ENCODE assay signal across 1 cellular context in the genomic region with DNA sequence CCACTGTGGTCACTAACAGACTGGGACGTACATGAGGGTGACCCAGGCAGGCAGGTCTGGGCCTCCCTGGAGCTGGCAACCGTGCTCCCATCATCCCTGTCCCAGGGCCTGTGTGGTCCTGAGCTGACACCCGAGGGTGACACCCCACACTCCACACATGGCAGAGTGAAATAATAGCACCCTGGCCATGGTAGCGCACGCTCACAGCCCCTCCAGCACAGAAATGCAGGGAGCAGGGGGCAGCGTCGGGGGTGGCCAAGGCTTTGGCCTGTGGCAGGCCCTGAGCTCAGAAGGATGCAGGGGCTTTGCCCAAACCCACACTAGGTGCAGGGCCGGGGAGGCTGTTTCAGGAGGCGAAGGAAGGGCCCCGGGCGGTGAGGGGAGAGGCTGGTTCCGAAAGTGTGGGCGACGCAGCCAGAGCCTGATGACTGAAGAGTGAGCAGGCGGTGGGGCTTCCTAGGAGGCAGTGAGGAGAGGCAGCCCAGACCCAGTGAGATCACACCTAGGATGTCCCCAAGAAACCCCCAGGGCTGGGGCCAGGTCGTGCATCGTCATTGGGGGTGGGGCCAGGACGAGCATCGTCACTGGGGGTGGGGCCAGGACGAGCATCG.
A peak's percentile ranks its signal among the peaks of the same experiment; 100 is the strongest.
TF ChIP-seq lines count a peak whose summit lies in the region.

No MANE protein-coding gene starts in this region.

TF ChIP-seq in HEK293, 187 proteins besides CTCF, POLR2A, EP300 and RAD21 (continued from another document):
- TF ChIP-seq ELK4 (IDR thresholded peaks at IDR 0.05; ENCODE audit: borderline replicate concordance, low read depth, low read length) (no peak), ZNF423 (tag by site-specific recombination; IDR thresholded peaks at IDR 0.05) (peak; percentile 74; the same call in 1 of the 2 replicates), ZNF274 (IDR thresholded peaks at IDR 0.05; ENCODE audit: low read length) (no peak), ZNF274 (tag by site-specific recombination; IDR thresholded peaks at IDR 0.05; ENCODE audit: borderline replicate concordance) (no peak), ZFP69B (tag by site-specific recombination; IDR thresholded peaks at IDR 0.05) (peak; percentile 72), KLF1 (tag by site-specific recombination; IDR thresholded peaks at IDR 0.05) (0 out of 2 replicates have a peak, but pooled peaks have one; percentile 13), EGR2 (tag by site-specific recombination; IDR thresholded peaks at IDR 0.05; ENCODE audit: low read depth) (peak; percentile 72), ZNF148 (tag by site-specific recombination; IDR thresholded peaks at IDR 0.05; ENCODE audit: borderline replicate concordance) (no peak), ZNF549 (tag by site-specific recombination; IDR thresholded peaks at IDR 0.05) (no peak), ZNF214 (tag by site-specific recombination; IDR thresholded peaks at IDR 0.05; ENCODE audit: borderline replicate concordance) (no peak), ZNF223 (tag by site-specific recombination; IDR thresholded peaks at IDR 0.05) (peak; percentile 76), ZNF792 (tag by site-specific recombination; IDR thresholded peaks at IDR 0.05) (no peak)
- TF ChIP-seq, protein P1, sequence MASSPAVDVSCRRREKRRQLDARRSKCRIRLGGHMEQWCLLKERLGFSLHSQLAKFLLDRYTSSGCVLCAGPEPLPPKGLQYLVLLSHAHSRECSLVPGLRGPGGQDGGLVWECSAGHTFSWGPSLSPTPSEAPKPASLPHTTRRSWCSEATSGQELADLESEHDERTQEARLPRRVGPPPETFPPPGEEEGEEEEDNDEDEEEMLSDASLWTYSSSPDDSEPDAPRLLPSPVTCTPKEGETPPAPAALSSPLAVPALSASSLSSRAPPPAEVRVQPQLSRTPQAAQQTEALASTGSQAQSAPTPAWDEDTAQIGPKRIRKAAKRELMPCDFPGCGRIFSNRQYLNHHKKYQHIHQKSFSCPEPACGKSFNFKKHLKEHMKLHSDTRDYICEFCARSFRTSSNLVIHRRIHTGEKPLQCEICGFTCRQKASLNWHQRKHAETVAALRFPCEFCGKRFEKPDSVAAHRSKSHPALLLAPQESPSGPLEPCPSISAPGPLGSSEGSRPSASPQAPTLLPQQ (tag by site-specific recombination; IDR thresholded peaks at IDR 0.05) = peak; percentile 57; the same call in 1 of the 2 replicates
- TF ChIP-seq, protein P2, sequence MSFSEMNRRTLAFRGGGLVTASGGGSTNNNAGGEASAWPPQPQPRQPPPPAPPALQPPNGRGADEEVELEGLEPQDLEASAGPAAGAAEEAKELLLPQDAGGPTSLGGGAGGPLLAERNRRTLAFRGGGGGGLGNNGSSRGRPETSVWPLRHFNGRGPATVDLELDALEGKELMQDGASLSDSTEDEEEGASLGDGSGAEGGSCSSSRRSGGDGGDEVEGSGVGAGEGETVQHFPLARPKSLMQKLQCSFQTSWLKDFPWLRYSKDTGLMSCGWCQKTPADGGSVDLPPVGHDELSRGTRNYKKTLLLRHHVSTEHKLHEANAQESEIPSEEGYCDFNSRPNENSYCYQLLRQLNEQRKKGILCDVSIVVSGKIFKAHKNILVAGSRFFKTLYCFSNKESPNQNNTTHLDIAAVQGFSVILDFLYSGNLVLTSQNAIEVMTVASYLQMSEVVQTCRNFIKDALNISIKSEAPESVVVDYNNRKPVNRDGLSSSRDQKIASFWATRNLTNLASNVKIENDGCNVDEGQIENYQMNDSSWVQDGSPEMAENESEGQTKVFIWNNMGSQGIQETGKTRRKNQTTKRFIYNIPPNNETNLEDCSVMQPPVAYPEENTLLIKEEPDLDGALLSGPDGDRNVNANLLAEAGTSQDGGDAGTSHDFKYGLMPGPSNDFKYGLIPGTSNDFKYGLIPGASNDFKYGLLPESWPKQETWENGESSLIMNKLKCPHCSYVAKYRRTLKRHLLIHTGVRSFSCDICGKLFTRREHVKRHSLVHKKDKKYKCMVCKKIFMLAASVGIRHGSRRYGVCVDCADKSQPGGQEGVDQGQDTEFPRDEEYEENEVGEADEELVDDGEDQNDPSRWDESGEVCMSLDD (tag by site-specific recombination; IDR thresholded peaks at IDR 0.05) = 0 out of 2 replicates have a peak, but pooled peaks have one; percentile 38
